Comparison of ENCODE assay signal across 1 cellular context in the genomic region with DNA sequence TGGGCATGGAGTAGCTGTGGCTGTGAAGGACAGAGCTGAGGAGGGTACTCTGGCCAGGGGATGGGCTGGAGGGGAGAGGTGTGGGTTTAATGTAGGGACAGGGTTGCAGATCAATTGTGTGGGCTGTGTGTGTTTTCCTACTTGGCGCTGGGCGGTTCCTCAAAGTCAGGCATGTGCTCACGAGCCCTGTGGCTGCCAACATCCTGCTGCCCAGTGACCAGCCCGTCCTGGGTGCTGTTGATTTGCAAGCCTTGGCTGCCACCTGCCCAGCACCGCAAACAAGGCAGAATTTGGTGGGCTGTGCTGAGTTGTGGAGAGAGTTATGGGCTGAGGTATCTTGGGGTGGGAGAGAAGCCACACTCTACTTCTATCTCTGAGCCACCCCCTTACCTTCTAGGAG.
TF ChIP-seq lines count a peak whose summit lies in the region.

No MANE protein-coding gene starts in this region.

TF ChIP-seq in endothelial cell of umbilical vein, 7 proteins besides CTCF, POLR2A, EP300 and RAD21:
- no peak for TF ChIP-seq POLR2AphosphoS5 (IDR thresholded peaks at IDR 0.05; ENCODE audit: insufficient read depth, low read depth, low read length)
TF ChIP-seq in endothelial cell of umbilical vein: peak in this region for 0.
